ENCODE assay signal across 8 cellular contexts in genomic region chr7:16420329-16420648, GRCh38. TPM values are rescaled to one million over a fixed set of nuclear protein-coding genes. Genes with fewer than 3 reads are reported as not detected.
A peak's percentile ranks its signal among the peaks of the same experiment; 100 is the strongest.
DNase-seq lines count a peak whose midpoint lies in the region; ATAC-seq lines count a peak whose summit lies in the region.

No MANE protein-coding gene starts in this region.

- peaks cover 3% of the 10 kb centered on the region for H3K36me3 Mint-ChIP-seq in activated T-helper 2 cell treated with anti-CD3 and anti-CD28 coated beads, Interferon-gamma antibody, Interleukin-2, Interleukin-4, amounts not matched to agents 10 μg/mL and 5 μg/mL and 100 μg/mL, durations not matched to agents 14 hours and 24 hours and 36 hours (ENCODE audit: low read depth)
- no peaks in the 10 kb centered on the region for H3K36me3 Mint-ChIP-seq in stimulated activated naive B cell treated with anti-CD40 and anti-IgM and Interleukin-4, amounts not matched to agents 10 μg/mL and 1 μg/mL and 100 μg/mL, for 72 hours

- H3K36me3 ChIP-seq in iPS-18a (ENCODE audit: control insufficient read depth, low read depth, low read length): no peaks in the 10 kb centered on the region

- H3K9ac ChIP-seq in iPS-18a (ENCODE audit: low read length): peak overlapping the region; percentile 59

- no peaks in the 10 kb centered on the region for H3K9me3 ChIP-seq in iPS-18a (ENCODE audit: control insufficient read depth, low read depth, low read length)

- H3K27me3 Mint-ChIP-seq in activated T-helper 2 cell treated with anti-CD3 and anti-CD28 coated beads, Interferon-gamma antibody, Interleukin-2, Interleukin-4, amounts not matched to agents 10 μg/mL and 5 μg/mL and 100 μg/mL, durations not matched to agents 14 hours and 24 hours and 36 hours (ENCODE audit: low read depth): peaks cover 5% of the 10 kb centered on the region
- no peaks in the 10 kb centered on the region for H3K27me3 Mint-ChIP-seq in stimulated activated naive B cell treated with anti-CD40 and anti-IgM and Interleukin-4, amounts not matched to agents 10 μg/mL and 1 μg/mL and 100 μg/mL, for 72 hours

- DNase-seq in activated T-helper 2 cell treated with anti-CD3 and anti-CD28 coated beads, Interferon-gamma antibody, Interleukin-2, Interleukin-4, amounts not matched to agents 10 μg/mL and 5 μg/mL and 100 μg/mL, durations not matched to agents 14 hours and 24 hours and 36 hours (ENCODE audit: low spot score): no peak
- DNase-seq in stimulated activated naive B cell treated with anti-CD40 and anti-IgM and Interleukin-4, amounts not matched to agents 10 μg/mL and 1 μg/mL and 100 μg/mL, for 72 hours: no peak
- DNase-seq in NCI-H1436 (lab: John Stamatoyannopoulos, UW): no peak
- no peak for DNase-seq in kidney glomerular epithelial cell (lab: John Stamatoyannopoulos, UW)
- no peak for DNase-seq in NCI-H1417 (lab: John Stamatoyannopoulos, UW)

- peak overlapping the region; percentile 87 for H3K4me3 ChIP-seq in iPS-18a (ENCODE audit: low read length)

- H3K9me3 Mint-ChIP-seq in activated T-helper 2 cell treated with anti-CD3 and anti-CD28 coated beads, Interferon-gamma antibody, Interleukin-2, Interleukin-4, amounts not matched to agents 10 μg/mL and 5 μg/mL and 100 μg/mL, durations not matched to agents 14 hours and 24 hours and 36 hours: peaks cover 9% of the 10 kb centered on the region
- no peaks in the 10 kb centered on the region for H3K9me3 Mint-ChIP-seq in stimulated activated naive B cell treated with anti-CD40 and anti-IgM and Interleukin-4, amounts not matched to agents 10 μg/mL and 1 μg/mL and 100 μg/mL, for 72 hours

- ATAC-seq in HG03097 (IDR thresholded peaks at IDR 0.05; ENCODE audit: low FRiP score, unreplicated experiment) (peak; percentile 1), GM18861 (IDR thresholded peaks at IDR 0.05; ENCODE audit: unreplicated experiment) (no peak)
- ATAC-seq in stimulated activated naive B cell treated with anti-CD40 and anti-IgM and Interleukin-4, amounts not matched to agents 10 μg/mL and 1 μg/mL and 100 μg/mL, for 72 hours (replicated peaks): no peak

- H3K4me1 Mint-ChIP-seq in activated T-helper 2 cell treated with anti-CD3 and anti-CD28 coated beads, Interferon-gamma antibody, Interleukin-2, Interleukin-4, amounts not matched to agents 10 μg/mL and 5 μg/mL and 100 μg/mL, durations not matched to agents 14 hours and 24 hours and 36 hours (ENCODE audit: low read depth): peaks cover 25% of the 10 kb centered on the region
- peaks cover 9 to 24% of the 10 kb centered on the region in 2 donors for H3K4me1 Mint-ChIP-seq in stimulated activated naive B cell treated with anti-CD40 and anti-IgM and Interleukin-4, amounts not matched to agents 10 μg/mL and 1 μg/mL and 100 μg/mL, for 72 hours

- H3K27me3 ChIP-seq in iPS-18a (ENCODE audit: control insufficient read depth, insufficient read depth, low read length): peaks cover 21% of the 10 kb centered on the region

- intact Hi-C loops in activated T-helper 2 cell treated with anti-CD3 and anti-CD28 coated beads, Interferon-gamma antibody, Interleukin-2, Interleukin-4, amounts not matched to agents 10 μg/mL and 5 μg/mL and 100 μg/mL, durations not matched to agents 14 hours and 24 hours and 36 hours (cut with micrococcal nuclease): loop anchor here (1.0 to 10.0 kb wide), 5 partner anchors 72 to 505 kb away; partner anchors contain the start of gene BZW2

- peak overlapping the region; percentile 96 for H3K27ac Mint-ChIP-seq in activated T-helper 2 cell treated with anti-CD3 and anti-CD28 coated beads, Interferon-gamma antibody, Interleukin-2, Interleukin-4, amounts not matched to agents 10 μg/mL and 5 μg/mL and 100 μg/mL, durations not matched to agents 14 hours and 24 hours and 36 hours
- peak overlapping the region; percentile 97 for H3K27ac Mint-ChIP-seq in stimulated activated naive B cell treated with anti-CD40 and anti-IgM and Interleukin-4, amounts not matched to agents 10 μg/mL and 1 μg/mL and 100 μg/mL, for 72 hours

- no peak overlapping the region for H3K27ac ChIP-seq in iPS-18a (ENCODE audit: low read length)

- peaks cover 10% of the 10 kb centered on the region for H3K4me1 ChIP-seq in iPS-18a (ENCODE audit: control insufficient read depth, low read depth, low read length)

- peak overlapping the region; percentile 91 for H3K4me3 Mint-ChIP-seq in activated T-helper 2 cell treated with anti-CD3 and anti-CD28 coated beads, Interferon-gamma antibody, Interleukin-2, Interleukin-4, amounts not matched to agents 10 μg/mL and 5 μg/mL and 100 μg/mL, durations not matched to agents 14 hours and 24 hours and 36 hours (ENCODE audit: low read depth)
- H3K4me3 Mint-ChIP-seq in stimulated activated naive B cell treated with anti-CD40 and anti-IgM and Interleukin-4, amounts not matched to agents 10 μg/mL and 1 μg/mL and 100 μg/mL, for 72 hours: peak overlapping the region; percentile 81 to 84

RNA-seq across cellular contexts. Expression of gene CRPPA, which starts 1.0 kb away (rescaled TPM):
- 1.3 and 1.4 TPM in 2 replicates for total RNA-seq in activated T-helper 2 cell treated with anti-CD3 and anti-CD28 coated beads, Interferon-gamma antibody, Interleukin-2, Interleukin-4, amounts not matched to agents 10 μg/mL and 5 μg/mL and 100 μg/mL, durations not matched to agents 14 hours and 24 hours and 36 hours

RNA-seq across cellular contexts. Expression of gene SOSTDC1, which starts 45.2 kb away (rescaled TPM):
- total RNA-seq in activated T-helper 2 cell treated with anti-CD3 and anti-CD28 coated beads, Interferon-gamma antibody, Interleukin-2, Interleukin-4, amounts not matched to agents 10 μg/mL and 5 μg/mL and 100 μg/mL, durations not matched to agents 14 hours and 24 hours and 36 hours: not detected in 2 replicates
